Comparison of ENCODE assay signal across 36 cellular contexts in the genomic region with DNA sequence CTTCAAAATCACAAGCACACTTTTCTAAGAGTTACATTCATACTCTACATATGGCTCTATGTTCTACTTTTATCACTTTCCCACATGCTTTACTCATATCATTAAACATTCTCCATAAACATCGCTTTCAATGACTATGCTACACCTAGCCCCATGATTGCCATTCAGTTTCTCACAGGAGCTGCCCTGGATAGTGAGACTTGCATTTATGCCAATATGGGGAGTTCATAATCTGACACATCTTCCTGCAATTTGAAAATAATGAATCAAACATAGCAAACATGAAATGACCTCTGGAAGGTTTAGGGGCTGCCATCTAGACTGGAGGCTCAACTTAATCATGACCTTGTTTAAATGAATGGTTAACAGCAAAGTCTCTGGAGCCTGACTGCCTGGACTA. TPM values are rescaled to one million over a fixed set of nuclear protein-coding genes. Genes with fewer than 3 reads are reported as not detected.
"Had no signal": no experiment of that assay in that cellular context is flagged by ENCODE, and none has a peak within 500 bp of the region (broad histone marks: within the 10 kb centered on the region; RNA-seq: fewer than 3 reads in every experiment).

No MANE protein-coding gene starts in this region.

- H3K4me3 ChIP-seq: adrenal gland, body of pancreas, cardiac muscle cell, colonic mucosa, esophagus squamous epithelium, gastroesophageal sphincter had no signal

- H3K27me3 ChIP-seq: adrenal gland, body of pancreas, cardiac muscle cell, colonic mucosa, esophagus squamous epithelium, gastroesophageal sphincter had no signal

- DNase-seq: activated B cell treated with CpG ODN at 0.5 μM for 24 hours; activated CD4-positive, alpha-beta T cell treated with anti-CD3 and anti-CD28 coated beads for 48 hours; activated CD4-positive, alpha-beta T cell treated with anti-CD3 and anti-CD28 coated beads, Interleukin-2, amount 50 U/mL, for 1 hour; activated CD4-positive, alpha-beta T cell treated with anti-CD3 and anti-CD28 coated beads, Interleukin-2, amount 50 U/mL, for 48 hours; activated CD8-positive, alpha-beta memory T cell treated with anti-CD3 and anti-CD28 coated beads for 24 hours; activated CD8-positive, alpha-beta T cell treated with anti-CD3 and anti-CD28 coated beads for 36 hours; activated effector memory CD4-positive, alpha-beta T cell treated with Interleukin-2 at 50 U/mL for 16 hours; activated naive CD4-positive, alpha-beta T cell treated with anti-CD3 and anti-CD28 coated beads for 36 hours; activated naive CD8-positive, alpha-beta T cell treated with anti-CD3 and anti-CD28 coated beads for 36 hours; activated naive CD8-positive, alpha-beta T cell treated with anti-CD3 and anti-CD28 coated beads, Interleukin-2, amount 50 U/mL, for 24 hours; activated T-cell treated with anti-CD3 and anti-CD28 coated beads, Interleukin-2, amount 50 U/mL, for 4 hours; adrenal gland; amygdala; aorta; central memory CD4-positive, alpha-beta T cell; cerebellar nuclear complex; colonic mucosa; effector CD8-positive, alpha-beta T cell; esophagus squamous epithelium; foreskin melanocyte; head of caudate nucleus; T-helper 1 cell; T-helper 17 cell; T1000; WERI-Rb-1 had no signal

- FAIRE-seq: endometrium, endothelial cell of umbilical vein had no signal

- H3K36me3 ChIP-seq: adrenal gland, cardiac muscle cell, colonic mucosa, esophagus squamous epithelium, gastroesophageal sphincter, WERI-Rb-1 had no signal

- ATAC-seq: activated CD4-positive, CD25-positive, alpha-beta regulatory T cell treated with anti-CD3 and anti-CD28 coated beads, Interleukin-2, amount 50 U/mL, for 24 hours; activated CD8-positive, alpha-beta T cell treated with anti-CD3 and anti-CD28 coated beads for 36 hours; activated naive CD8-positive, alpha-beta T cell treated with anti-CD3 and anti-CD28 coated beads, Interleukin-2, amount 50 U/mL, for 24 hours; activated T-cell treated with anti-CD3 and anti-CD28 coated beads, Interleukin-2, amount 50 U/mL, for 4 hours; activated T-helper 17 cell treated with anti-CD3 and anti-CD28 coated beads, Interleukin-2, amount 50 U/mL, for 72 hours; gastroesophageal sphincter; T-helper 17 cell had no signal

- H3K27ac ChIP-seq: adrenal gland, body of pancreas, cardiac muscle cell, colonic mucosa, epithelial cell of prostate, esophagus squamous epithelium, gastroesophageal sphincter, WERI-Rb-1 had no signal

- H3K9me3 ChIP-seq: adrenal gland, body of pancreas, colonic mucosa, esophagus squamous epithelium, gastroesophageal sphincter had no signal

- H3K4me1 ChIP-seq: adrenal gland, body of pancreas, colonic mucosa, gastroesophageal sphincter had no signal

RNA-seq across cellular contexts. Expression of gene CYP4A22, which starts 9.0 kb away (rescaled TPM):
- total RNA-seq: activated B cell treated with CpG ODN at 0.5 μM for 24 hours; activated CD8-positive, alpha-beta T cell treated with anti-CD3 and anti-CD28 coated beads for 36 hours; activated naive CD4-positive, alpha-beta T cell treated with anti-CD3 and anti-CD28 coated beads for 36 hours; activated naive CD8-positive, alpha-beta T cell treated with anti-CD3 and anti-CD28 coated beads for 36 hours; activated T-cell treated with anti-CD3 and anti-CD28 coated beads, Interleukin-2, amount 50 U/mL, for 4 hours; activated T-helper 17 cell treated with anti-CD3 and anti-CD28 coated beads, Interleukin-2, amount 50 U/mL, for 72 hours; adrenal gland; body of pancreas; cardiac muscle cell; colonic mucosa; dermis microvascular lymphatic vessel endothelial cell; endothelial cell of umbilical vein; fibroblast of lung; fibroblast of villous mesenchyme; T-helper 17 cell had no signal
- polyA plus RNA-seq: adrenal gland, cardiac muscle cell, endothelial cell of umbilical vein, fibroblast of lung had no signal
